Comparison of ENCODE assay signal across 8 cellular contexts in genomic region chr9:128419061-128419925, GRCh38. TPM values are rescaled to one million over a fixed set of nuclear protein-coding genes. Genes with fewer than 3 reads are reported as not detected.
A peak's percentile ranks its signal among the peaks of the same experiment; 100 is the strongest.
DNase-seq lines count a peak whose midpoint lies in the region; ATAC-seq, FAIRE-seq and TF ChIP-seq lines count a peak whose summit lies in the region.

No MANE protein-coding gene starts in this region.

- ATAC-seq in GM19455 (IDR thresholded peaks at IDR 0.05; ENCODE audit: unreplicated experiment): no peak
- no peak for ATAC-seq in HG03045 (IDR thresholded peaks at IDR 0.05; ENCODE audit: unreplicated experiment)

- intact Hi-C loops in testis (cut with DNase I; ENCODE audit: low total_unique reads): no loop called here

- no peak overlapping the region for H2AFZ ChIP-seq in hepatocyte

- 35% methylated on average over 25 of the region's 28 CpGs for WGBS in hepatocyte (ENCODE audit: low lambda C conversion rate, missing lambda C conversion rate)
- 0 to 7% methylated on average over 11 to 28 of the region's 28 CpGs for WGBS in testis, 2 donors

- H3K27ac ChIP-seq in hepatocyte (no peak overlapping the region), testis (no peak overlapping the region)

- H3K27me3 ChIP-seq in hepatocyte: peaks cover 12% of the 10 kb centered on the region
- H3K27me3 ChIP-seq in testis: no peaks in the 10 kb centered on the region

- FAIRE-seq in HTR-8/SVneo (lab: Jason Lieb, UNC): no peak

- H4K20me1 ChIP-seq in hepatocyte (ENCODE audit: insufficient read depth, poor library complexity, severe bottlenecking): no peaks in the 10 kb centered on the region

- no peak for TF ChIP-seq POLR2A in testis (IDR thresholded peaks at IDR 0.05)

- H3K36me3 ChIP-seq in hepatocyte (replicated peaks; ENCODE audit: insufficient read depth, low read depth) (no peaks in the 10 kb centered on the region), testis (ENCODE audit: low read depth, missing control alignments) (no peaks in the 10 kb centered on the region)

- no peaks in the 10 kb centered on the region for H3K9me3 ChIP-seq in hepatocyte (ENCODE audit: low read depth)
- H3K9me3 ChIP-seq in testis: no peaks in the 10 kb centered on the region

- H3K4me2 ChIP-seq in hepatocyte: peak overlapping the region; percentile 91

- no peaks in the 10 kb centered on the region for H3K9me2 ChIP-seq in hepatocyte (replicated peaks; ENCODE audit: insufficient read depth)

- TF ChIP-seq CTCF in hepatocyte (IDR thresholded peaks at IDR 0.05; ENCODE audit: poor library complexity) (no peak), testis (IDR thresholded peaks at IDR 0.05) (no peak)

- H3K4me3 ChIP-seq in hepatocyte (no peak overlapping the region), testis (peak overlapping the region; percentile 72 to 78)

- no peaks in the 10 kb centered on the region for H3K79me2 ChIP-seq in hepatocyte

- H3K4me1 ChIP-seq in hepatocyte (ENCODE audit: insufficient read depth) (peaks cover 12% of the 10 kb centered on the region), testis (peaks cover 8% of the 10 kb centered on the region)

- DNase-seq in AG08396 (ENCODE audit: low spot score) (peak; percentile 55), HK-2 (ENCODE audit: unreplicated experiment) (peak; percentile 35), hepatocyte (ENCODE audit: low spot score) (peak; percentile 42), testis (peak; percentile 18), HTR-8/SVneo (ENCODE audit: insufficient read length, low spot score) (no peak)
- DNase-seq in activated CD8-positive, alpha-beta memory T cell treated with anti-CD3 and anti-CD28 coated beads, Interleukin-2, amount 50 U/mL, for 48 hours: peak; percentile 59

RNA-seq across cellular contexts. Expression of gene CERCAM, which starts 1.4 kb away (rescaled TPM):
- total RNA-seq in hepatocyte: 49.2 and 51.6 TPM in 2 replicates
- polyA plus RNA-seq in hepatocyte: 112 and 117 TPM in 2 replicates
- total RNA-seq in testis: 10 to 100 TPM; 19.7 to 21.7 TPM
- polyA plus RNA-seq in testis (ENCODE audit: insufficient read depth, low read depth, low replicate concordance): 26.0 TPM

RNA-seq across cellular contexts. Expression of gene ODF2, which starts 36.5 kb away (rescaled TPM):
- total RNA-seq in hepatocyte: 18.5 and 20.5 TPM in 2 replicates
- 18.4 and 25.4 TPM in 2 replicates for polyA plus RNA-seq in hepatocyte
- 100 to 1,000 TPM; 189 to 421 TPM for total RNA-seq in testis
- 634 TPM for polyA plus RNA-seq in testis (ENCODE audit: insufficient read depth, low read depth, low replicate concordance)

RNA-seq across cellular contexts. Expression of gene URM1, which starts 48.1 kb away (rescaled TPM):
- 32.7 and 33.8 TPM in 2 replicates for total RNA-seq in hepatocyte
- polyA plus RNA-seq in hepatocyte: 55.7 and 66.7 TPM in 2 replicates
- 10 to 100 TPM; 31.5 to 36.8 TPM for total RNA-seq in testis
- polyA plus RNA-seq in testis (ENCODE audit: insufficient read depth, low read depth, low replicate concordance): 51.1 TPM
